In genomic region chr22:50180727-50181521, GRCh38 we compare ENCODE assay signal across 22 cellular contexts.
"Had no signal": no experiment of that assay in that cellular context is flagged by ENCODE, and none has a peak within 500 bp of the region (broad histone marks: within the 10 kb centered on the region; RNA-seq: fewer than 3 reads in every experiment).

No MANE protein-coding gene starts in this region.

- H3K36me3 Mint-ChIP-seq: activated naive CD8-positive, alpha-beta T cell; naive B cell had no signal

- H3K9me3 ChIP-seq: esophagus squamous epithelium, gastrocnemius medialis, pancreas, right lobe of liver, transverse colon, uterus had no signal

- H3K4me1 Mint-ChIP-seq: endodermal cell had no signal

- H3K27ac Mint-ChIP-seq: activated CD4-positive, alpha-beta memory T cell treated with anti-CD3 and anti-CD28 coated beads, Interleukin-2, amount 10 ng/mL, durations not matched to agents 7 days and 5 days; activated CD4-positive, alpha-beta T cell treated with anti-CD3 and anti-CD28 coated beads, Interleukin-2, amount 10 ng/mL, durations not matched to agents 24 days and 14 days; activated naive CD8-positive, alpha-beta T cell; activated T-helper 2 cell treated with anti-CD3 and anti-CD28 coated beads, Interferon-gamma antibody, Interleukin-2, Interleukin-4, amounts not matched to agents 10 μg/mL and 5 μg/mL and 100 μg/mL, durations not matched to agents 14 hours and 24 hours and 36 hours; endodermal cell had no signal

- ATAC-seq: gastrocnemius medialis; left colon; pancreas; right lobe of liver; stimulated activated naive B cell treated with anti-CD40 and anti-IgM and Interleukin-4, amounts not matched to agents 10 μg/mL and 1 μg/mL and 100 μg/mL, for 72 hours had no signal

- DNase-seq: activated CD4-positive, alpha-beta memory T cell treated with anti-CD3 and anti-CD28 coated beads, Interleukin-2, amount 10 ng/mL, durations not matched to agents 7 days and 5 days; activated CD4-positive, alpha-beta T cell treated with anti-CD3 and anti-CD28 coated beads, Interleukin-2, amount 10 ng/mL, durations not matched to agents 24 days and 14 days; activated naive CD4-positive, alpha-beta T cell; amygdala; cortex of kidney; endodermal cell; esophagus squamous epithelium; gastrocnemius medialis; hypothalamus; naive B cell; stimulated activated CD4-positive, alpha-beta T cell treated with anti-CD3 and anti-CD28 coated beads, Interleukin-2, amount 100 ng/mL, for 48 hours; stimulated activated CD8-positive, alpha-beta memory T cell treated with anti-CD3 and anti-CD28 coated beads, Interleukin-4, amount 100 ng/mL, for 48 hours; stimulated activated naive B cell treated with anti-CD40 and anti-IgM and Interleukin-4, amounts not matched to agents 10 μg/mL and 1 μg/mL and 100 μg/mL, for 72 hours; transverse colon had no signal

- H3K36me3 ChIP-seq: esophagus squamous epithelium, gastrocnemius medialis, pancreas, right lobe of liver, transverse colon, uterus had no signal

- H3K4me3 Mint-ChIP-seq: activated CD4-positive, alpha-beta memory T cell treated with anti-CD3 and anti-CD28 coated beads, Interleukin-2, amount 10 ng/mL, durations not matched to agents 7 days and 5 days; activated CD4-positive, alpha-beta T cell treated with anti-CD3 and anti-CD28 coated beads, Interleukin-2, amount 10 ng/mL, durations not matched to agents 24 days and 14 days; activated naive CD8-positive, alpha-beta T cell; endodermal cell; stimulated activated naive B cell treated with anti-CD40 and anti-IgM and Interleukin-4, amounts not matched to agents 10 μg/mL and 1 μg/mL and 100 μg/mL, for 72 hours had no signal

- H3K9me3 Mint-ChIP-seq: activated CD4-positive, alpha-beta memory T cell treated with anti-CD3 and anti-CD28 coated beads, Interleukin-2, amount 10 ng/mL, durations not matched to agents 7 days and 5 days; activated CD4-positive, alpha-beta T cell treated with anti-CD3 and anti-CD28 coated beads, Interleukin-2, amount 10 ng/mL, durations not matched to agents 24 days and 14 days; activated T-helper 2 cell treated with anti-CD3 and anti-CD28 coated beads, Interferon-gamma antibody, Interleukin-2, Interleukin-4, amounts not matched to agents 10 μg/mL and 5 μg/mL and 100 μg/mL, durations not matched to agents 14 hours and 24 hours and 36 hours; endodermal cell; naive B cell; stimulated activated naive B cell treated with anti-CD40 and anti-IgM and Interleukin-4, amounts not matched to agents 10 μg/mL and 1 μg/mL and 100 μg/mL, for 72 hours had no signal

- H3K27me3 ChIP-seq: pancreas, right lobe of liver, uterus had no signal

- H3K27ac ChIP-seq: esophagus squamous epithelium, gastrocnemius medialis, pancreas, right lobe of liver, transverse colon, uterus had no signal

- H3K4me3 ChIP-seq: esophagus squamous epithelium, gastrocnemius medialis, lung, pancreas, right lobe of liver, smooth muscle cell, transverse colon, uterus had no signal
